Comparison of ENCODE assay signal across 8 cellular contexts in the genomic region with DNA sequence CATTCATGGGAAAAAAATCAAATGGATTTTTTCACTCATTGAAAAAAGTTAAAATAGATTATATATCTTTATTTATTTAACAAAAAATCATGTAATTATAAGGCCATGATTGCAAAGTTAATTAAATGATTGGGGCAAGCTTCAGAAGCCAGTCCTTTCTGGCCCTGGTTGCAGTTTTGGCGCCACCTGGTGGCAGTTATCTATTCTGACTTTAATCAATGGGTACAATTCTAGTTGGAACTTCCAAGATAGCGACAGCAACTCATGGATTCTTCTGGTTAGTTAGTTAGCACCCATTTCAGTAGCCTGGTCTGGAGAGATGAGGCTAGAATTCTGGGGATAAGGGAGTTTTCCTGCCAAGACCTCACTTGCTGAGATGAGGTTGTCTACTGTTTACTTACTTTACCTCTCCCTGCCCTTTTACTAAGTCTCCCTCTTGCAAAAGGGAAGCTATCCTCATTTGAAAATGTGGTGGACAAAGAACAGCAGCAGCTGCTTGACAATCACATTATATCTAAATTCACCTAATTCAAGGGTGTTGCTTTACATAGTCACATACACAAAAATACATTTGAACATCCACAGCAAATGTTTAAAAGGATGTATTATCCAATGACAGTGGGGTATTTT.
DNase-seq lines count a peak whose midpoint lies in the region; ATAC-seq and FAIRE-seq lines count a peak whose summit lies in the region.

No MANE protein-coding gene starts in this region.

- DNase-seq in DMS114 treated with DMSO at 0.1 percent for 48 hours (lab: John Stamatoyannopoulos, UW; ENCODE audit: unreplicated experiment) (peak; percentile 68), NCI-H82 treated with DMSO at 0.1 percent for 48 hours (lab: John Stamatoyannopoulos, UW; ENCODE audit: unreplicated experiment) (peak; percentile 30), middle frontal gyrus (ENCODE audit: extremely low spot score, low spot score) (peak; percentile 69)
- DNase-seq in activated CD8-positive, alpha-beta memory T cell treated with anti-CD3 and anti-CD28 coated beads for 4 hours (ENCODE audit: low read depth in 2 of 2) = peak; percentile 26 to 29
- peak; percentile 81 for DNase-seq in stimulated activated CD8-positive, alpha-beta memory T cell treated with anti-CD3 and anti-CD28 coated beads, Interleukin-4, amount 100 ng/mL, for 48 hours

- peak; percentile 63 for FAIRE-seq in endometrium (lab: Jason Lieb, UNC)

- ATAC-seq in HG02981 (IDR thresholded peaks at IDR 0.05; ENCODE audit: unreplicated experiment) = peak; percentile 67
- no peak for ATAC-seq in HG02642 (IDR thresholded peaks at IDR 0.05; ENCODE audit: poor library complexity, unreplicated experiment)

Comparison
In these comparisons a context has a peak if more than half of its experiments do, and no peak if none do; other contexts are left out.
1. DNase-seq: peak in every context shown above with its lines; median percentile 81 in stimulated activated CD8-positive, alpha-beta memory T cell treated with anti-CD3 and anti-CD28 coated beads, Interleukin-4, amount 100 ng/mL, for 48 hours; 69 in middle frontal gyrus; 68 in DMS114 treated with DMSO at 0.1 percent for 48 hours; 30 in NCI-H82 treated with DMSO at 0.1 percent for 48 hours; 28 in activated CD8-positive, alpha-beta memory T cell treated with anti-CD3 and anti-CD28 coated beads for 4 hours.